Comparison of ENCODE assay signal across 19 cellular contexts in the genomic region with DNA sequence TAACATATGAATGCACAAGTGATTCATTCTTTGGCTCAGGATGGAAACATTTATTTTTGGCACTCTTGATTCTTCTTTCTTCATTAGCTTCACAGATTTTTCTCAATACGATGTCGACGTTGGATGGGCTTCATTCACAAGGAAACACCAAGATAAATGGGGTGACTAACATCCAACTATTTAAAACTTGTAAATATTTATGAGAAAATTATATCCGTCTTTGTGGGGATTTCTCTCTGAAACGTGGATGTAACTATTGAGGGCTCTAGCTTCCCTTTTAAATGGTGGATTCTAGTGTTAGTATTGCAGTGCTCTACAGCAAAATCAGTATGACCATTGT.
"Had no signal": no experiment of that assay in that cellular context is flagged by ENCODE, and none has a peak within 500 bp of the region (broad histone marks: within the 10 kb centered on the region; RNA-seq: fewer than 3 reads in every experiment).

No MANE protein-coding gene starts in this region.

- H3K36me3 ChIP-seq: breast epithelium, gastroesophageal sphincter, left lung, SJSA1, suprapubic skin had no signal

- H3K36me3 Mint-ChIP-seq: natural killer cell treated with Interleukin-12 subunit alpha and Interleukin-12 subunit beta and Interleukin-15 and Interleukin-18, amount 100 ng/mL, for 72 hours; stimulated activated memory B cell treated with anti-CD40 and anti-IgM and Interleukin-4, amounts not matched to agents 10 μg/mL and 1 μg/mL and 100 μg/mL, for 72 hours; T-cell had no signal

- H3K27ac ChIP-seq: breast epithelium, gastroesophageal sphincter, SJSA1, suprapubic skin had no signal

- H3K4me1 Mint-ChIP-seq: endodermal cell had no signal

- H3K27me3 ChIP-seq: breast epithelium, gastroesophageal sphincter, left lung, SJSA1, suprapubic skin had no signal

- H3K4me1 ChIP-seq: breast epithelium had no signal

- H3K27ac Mint-ChIP-seq: endodermal cell, progenitor cell of endocrine pancreas, T-cell had no signal

- H3K9me3 Mint-ChIP-seq: stimulated activated memory B cell treated with anti-CD40 and anti-IgM and Interleukin-4, amounts not matched to agents 10 μg/mL and 1 μg/mL and 100 μg/mL, for 72 hours had no signal

- H3K4me3 Mint-ChIP-seq: endodermal cell; stimulated activated memory B cell treated with anti-CD40 and anti-IgM and Interleukin-4, amounts not matched to agents 10 μg/mL and 1 μg/mL and 100 μg/mL, for 72 hours; T-cell; type B pancreatic cell had no signal

- H3K4me3 ChIP-seq: breast epithelium, gastroesophageal sphincter, left lung, SJSA1, suprapubic skin had no signal

- ATAC-seq: gastroesophageal sphincter; left lung; natural killer cell treated with Interleukin-12 subunit alpha and Interleukin-12 subunit beta and Interleukin-15 and Interleukin-18, amount 100 ng/mL, for 72 hours; right cardiac atrium; stimulated activated memory B cell treated with anti-CD40 and anti-IgM and Interleukin-4, amounts not matched to agents 10 μg/mL and 1 μg/mL and 100 μg/mL, for 72 hours; T-cell had no signal

- DNase-seq: activated CD4-positive, alpha-beta T cell treated with anti-CD3 and anti-CD28 coated beads for 1 hour; activated gamma-delta T cell treated with Interleukin-2 at 50 U/mL for 16 hours; amniotic stem cell; endodermal cell; erythroblast; islet precursor cell; left lung; nucleus accumbens; right cardiac atrium; T-cell; T1000 had no signal

- H3K27me3 Mint-ChIP-seq: progenitor cell of endocrine pancreas; stimulated activated memory B cell treated with anti-CD40 and anti-IgM and Interleukin-4, amounts not matched to agents 10 μg/mL and 1 μg/mL and 100 μg/mL, for 72 hours; T-cell; type B pancreatic cell had no signal

- H3K9me3 ChIP-seq: breast epithelium, gastroesophageal sphincter, left lung, SJSA1, suprapubic skin had no signal
